Comparison of ENCODE assay signal across 8 cellular contexts in the genomic region with DNA sequence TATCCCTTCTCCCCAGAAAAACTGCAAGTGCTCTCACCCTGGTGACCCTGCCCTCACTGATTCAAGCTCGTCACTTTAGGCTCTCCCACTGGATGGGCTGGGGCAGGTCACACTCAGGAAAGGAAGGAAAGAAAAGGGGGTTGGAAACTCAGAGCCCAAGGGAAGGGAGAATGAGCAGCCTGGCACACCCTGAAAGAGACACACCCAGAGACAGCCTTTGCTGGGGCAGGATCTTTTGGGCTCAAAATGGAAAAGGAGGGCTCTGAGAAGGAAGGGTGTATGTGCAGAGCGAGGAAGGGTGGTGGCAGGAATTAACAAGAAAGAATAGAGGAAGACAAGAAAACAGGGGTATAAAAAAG.
DNase-seq lines count a peak whose midpoint lies in the region; ATAC-seq and TF ChIP-seq lines count a peak whose summit lies in the region.

No MANE protein-coding gene starts in this region.

- peak overlapping the region; percentile 94 for H3K4me3 ChIP-seq in GM08714 (ENCODE audit: low read length)
- H3K4me3 ChIP-seq in SU-DHL-6 (ENCODE audit: insufficient read depth, low read length, poor library complexity, severe bottlenecking), result peak overlapping the region; percentile 91
- H3K4me3 ChIP-seq in fibroblast of mammary gland (ENCODE audit: control insufficient read depth, low read depth, low read length), result peak overlapping the region; percentile 92
- H3K4me3 ChIP-seq in rectal smooth muscle tissue (ENCODE audit: low read length), result peak overlapping the region; percentile 66

- H3K27me3 ChIP-seq in SU-DHL-6 (ENCODE audit: low read length) (no peaks in the 10 kb centered on the region), rectal smooth muscle tissue (ENCODE audit: control insufficient read depth, insufficient read depth, low read length) (no peaks in the 10 kb centered on the region)

- H3K9me2 ChIP-seq in SU-DHL-6 (replicated peaks; ENCODE audit: insufficient read depth, low read length), result no peaks in the 10 kb centered on the region

- H3K36me3 ChIP-seq in SU-DHL-6 (ENCODE audit: low read length) (no peaks in the 10 kb centered on the region), rectal smooth muscle tissue (ENCODE audit: control insufficient read depth, insufficient read depth, low read length) (peaks cover 7% of the 10 kb centered on the region)

- H3K9ac ChIP-seq in SU-DHL-6 (ENCODE audit: low read length), result peak overlapping the region; percentile 82
- H3K9ac ChIP-seq in rectal smooth muscle tissue (ENCODE audit: low read length), result peak overlapping the region; percentile 54

- peaks cover 71% of the 10 kb centered on the region for H3F3A ChIP-seq in SU-DHL-6 (ENCODE audit: insufficient read depth)

- H3K4me1 ChIP-seq in rectal smooth muscle tissue (ENCODE audit: control insufficient read depth, insufficient read depth, low read length), result peaks cover 42% of the 10 kb centered on the region

- no peak overlapping the region for H2AFZ ChIP-seq in SU-DHL-6 (ENCODE audit: low read depth, low read length, severe bottlenecking)

- peak overlapping the region; percentile 94 for H3K27ac ChIP-seq in SU-DHL-6 (ENCODE audit: low read depth, low read length)
- H3K27ac ChIP-seq in rectal smooth muscle tissue (ENCODE audit: low read depth, low read length), result peak overlapping the region; percentile 99

- H3K79me2 ChIP-seq in SU-DHL-6 (ENCODE audit: insufficient read depth, low read length), result peaks cover 70% of the 10 kb centered on the region

- no peaks in the 10 kb centered on the region for H3K9me3 ChIP-seq in SU-DHL-6 (ENCODE audit: insufficient read depth, low read length)

- no peak for DNase-seq in fibroblast of mammary gland (ENCODE audit: low read depth)
- no peak for DNase-seq in MV-4-11 (lab: John Stamatoyannopoulos, UW)
- no peak for DNase-seq in NCI-H187 treated with DMSO at 0.1 percent for 48 hours (lab: John Stamatoyannopoulos, UW)

- ATAC-seq in GM18870 (IDR thresholded peaks at IDR 0.05; ENCODE audit: unreplicated experiment), result no peak
- no peak for ATAC-seq in GM19351 (IDR thresholded peaks at IDR 0.05; ENCODE audit: unreplicated experiment)

- TF ChIP-seq CTCF in SU-DHL-6 (IDR thresholded peaks at IDR 0.05; ENCODE audit: insufficient read depth, low read length, poor library complexity, severe bottlenecking) (no peak), fibroblast of mammary gland (conservative IDR thresholded peaks at IDR 0.05; ENCODE audit: control insufficient read depth, insufficient read depth, low read depth, low read length) (no peak)

- no peaks in the 10 kb centered on the region for H4K20me1 ChIP-seq in SU-DHL-6 (ENCODE audit: low read depth, low read length)

- peak overlapping the region; percentile 92 for H3K4me2 ChIP-seq in SU-DHL-6 (ENCODE audit: low read depth, low read length, poor library complexity, severe bottlenecking)
